Comparison of ENCODE assay signal across 8 cellular contexts in the genomic region with DNA sequence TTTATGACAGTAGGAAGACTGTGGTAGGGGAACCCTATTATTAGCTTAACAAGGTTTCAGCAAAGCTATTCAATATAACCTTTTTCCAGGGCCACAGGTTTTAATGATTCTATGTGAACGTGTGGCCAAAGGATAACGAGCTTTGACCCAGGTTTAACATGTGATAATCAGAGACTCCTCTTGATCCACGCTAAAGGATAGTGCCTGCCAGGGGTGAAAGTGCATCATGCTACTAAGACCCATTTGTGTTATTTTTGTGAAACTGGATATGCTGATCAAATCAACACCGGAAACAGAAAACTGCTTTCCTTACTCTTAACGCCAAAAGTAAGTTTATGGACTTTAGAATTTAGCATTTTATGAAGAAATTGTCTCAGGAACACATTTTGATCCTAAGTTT. TPM values are rescaled to one million over a fixed set of nuclear protein-coding genes. Genes with fewer than 3 reads are reported as not detected.
DNase-seq lines count a peak whose midpoint lies in the region; ATAC-seq and TF ChIP-seq lines count a peak whose summit lies in the region.

No MANE protein-coding gene starts in this region.

- ATAC-seq in psoas muscle (no peak), GM19328 (IDR thresholded peaks at IDR 0.05; ENCODE audit: unreplicated experiment) (no peak)

- TF ChIP-seq CTCF in GM06990 (IDR thresholded peaks at IDR 0.05; ENCODE audit: insufficient read depth, low read length, poor library complexity, severe bottlenecking) (no peak), esophagus squamous epithelium (IDR thresholded peaks at IDR 0.05) (no peak), psoas muscle (IDR thresholded peaks at IDR 0.05) (no peak)

- H3K27ac ChIP-seq in esophagus squamous epithelium (peak overlapping the region; percentile 85 to 97 (median 92)), psoas muscle (peak overlapping the region; percentile 96)

- H3K4me1 ChIP-seq in esophagus squamous epithelium (peaks cover 14 to 71% (median 27%) of the 10 kb centered on the region in 3 donors), psoas muscle (peaks cover 49% of the 10 kb centered on the region)

- no peak for DNase-seq in GM06990 (ENCODE audit: extremely low read depth, insufficient read length)
- peak; percentile 20 for DNase-seq in SHP77 treated with DMSO at 0.1 percent for 48 hours (lab: John Stamatoyannopoulos, UW)
- no peak for DNase-seq in esophagus squamous epithelium (lab: John Stamatoyannopoulos, UW)
- DNase-seq in psoas muscle: no peak
- no peak for DNase-seq in T1000 (lab: John Stamatoyannopoulos, UW)
- no peak for DNase-seq in NCI-H2081 treated with DMSO at 0.1 percent for 48 hours (lab: John Stamatoyannopoulos, UW)
- DNase-seq in DMS114 treated with DMSO at 0.1 percent for 48 hours (lab: John Stamatoyannopoulos, UW; ENCODE audit: unreplicated experiment): no peak

- H3K4me3 ChIP-seq in GM06990 (replicated peaks; ENCODE audit: low read depth, low read length) (peak overlapping the region; percentile 82), esophagus squamous epithelium (peak overlapping the region; percentile 91 to 95 (median 92)), psoas muscle (peak overlapping the region; percentile 99)

- 56 to 60% methylated on average over 5 of the region's 5 CpGs for WGBS in esophagus squamous epithelium, 2 donors
- 28 to 33% (median 32%) methylated on average over 5 of the region's 5 CpGs for WGBS in psoas muscle, 3 donors

- H3K36me3 ChIP-seq in GM06990 (ENCODE audit: control insufficient read depth, insufficient read depth, low read length) (no peaks in the 10 kb centered on the region), esophagus squamous epithelium (peaks cover 0 to 1% (median 0%) of the 10 kb centered on the region in 3 donors), psoas muscle (ENCODE audit: insufficient read depth in 1 of 2, low read depth in 1 of 2) (no peaks in the 10 kb centered on the region)

- no peaks in the 10 kb centered on the region for H3K9me3 ChIP-seq in esophagus squamous epithelium
- H3K9me3 ChIP-seq in psoas muscle: no peaks in the 10 kb centered on the region

- no peak for TF ChIP-seq POLR2A in esophagus squamous epithelium (IDR thresholded peaks at IDR 0.05)

- H3K27me3 ChIP-seq in GM06990 (replicated peaks; ENCODE audit: control insufficient read depth, insufficient read depth, low read length) (no peaks in the 10 kb centered on the region), esophagus squamous epithelium (no peaks in the 10 kb centered on the region), psoas muscle (ENCODE audit: insufficient read depth in 3 of 3, low read length in 2 of 3) (no peaks in the 10 kb centered on the region)

- intact Hi-C loops in esophagus squamous epithelium (cut with DNase I): no loop called here
- intact Hi-C loops in psoas muscle (cut with DNase I): loop anchor here (10.0 kb wide), 2 partner anchors 249 to 499 kb away; no protein-coding TSS in a partner anchor

RNA-seq across cellular contexts. Expression of a gene that starts 0.9 kb away (rescaled TPM):
- total RNA-seq in esophagus squamous epithelium: 10 to 100 TPM; 13.7 to 27.7 (median 21.1) TPM
- total RNA-seq in psoas muscle: 10 to 100 TPM; 13.5 to 18.4 (median 18.2) TPM
- 10 to 100 TPM in 1 of 3 donors, 1 to 10 TPM in 2; 6.5 to 22.2 (median 7.5) TPM for polyA plus RNA-seq in psoas muscle

RNA-seq across cellular contexts. Expression of a gene that starts 2.7 kb away (rescaled TPM):
- 10 to 100 TPM; 43.3 to 55.0 (median 44.8) TPM for total RNA-seq in esophagus squamous epithelium
- 10 to 100 TPM; 15.6 to 27.1 (median 22.4) TPM for total RNA-seq in psoas muscle
- 10 to 100 TPM in 1 of 3 donors, 1 to 10 TPM in 2; 8.3 to 27.8 (median 9.0) TPM for polyA plus RNA-seq in psoas muscle
